Comparison of ENCODE assay signal across 13 cellular contexts in genomic region chr10:22997102-22997501, GRCh38.
DNase-seq lines count a peak whose midpoint lies in the region; ATAC-seq and TF ChIP-seq lines count a peak whose summit lies in the region.
"Had no signal": no experiment of that assay in that cellular context is flagged by ENCODE, and none has a peak within 500 bp of the region (broad histone marks: within the 10 kb centered on the region; RNA-seq: fewer than 3 reads in every experiment).

No MANE protein-coding gene starts in this region.

- POLR2A ChIA-PET in MCF 10A (lab: Yijun Ruan, JAX), result no interaction called here

- peaks cover 5% of the 10 kb centered on the region for H3K36me3 Mint-ChIP-seq in MCF 10A (ENCODE audit: insufficient read depth, unreplicated experiment)
- H3K36me3 Mint-ChIP-seq in natural killer cell, result no peaks in the 10 kb centered on the region

- H3K9me3 Mint-ChIP-seq in MCF 10A (ENCODE audit: unreplicated experiment) (no peaks in the 10 kb centered on the region), natural killer cell (no peaks in the 10 kb centered on the region)
- H3K9me3 Mint-ChIP-seq in stimulated activated naive CD8-positive, alpha-beta T cell treated with anti-CD3 and anti-CD28 coated beads, Interleukin-15, amount 100 ng/mL, for 72 hours, result no peaks in the 10 kb centered on the region

- H3K27me3 Mint-ChIP-seq in MCF 10A (ENCODE audit: insufficient read depth, unreplicated experiment) (peaks cover 66% of the 10 kb centered on the region), natural killer cell (ENCODE audit: low read depth in 2 of 2) (peaks cover 40 to 78% of the 10 kb centered on the region in 2 donors)
- H3K27me3 Mint-ChIP-seq in stimulated activated naive CD8-positive, alpha-beta T cell treated with anti-CD3 and anti-CD28 coated beads, Interleukin-15, amount 100 ng/mL, for 72 hours, result peaks cover 28% of the 10 kb centered on the region

- no TSS peak for BruUV-seq in MCF 10A (replicated peaks; lab: Mats Ljungman, UMichigan)

- no peak overlapping the region for H3K4me3 Mint-ChIP-seq in MCF 10A (ENCODE audit: unreplicated experiment)
- H3K4me3 Mint-ChIP-seq in natural killer cell, result no peak overlapping the region
- H3K4me3 Mint-ChIP-seq in stimulated activated naive CD8-positive, alpha-beta T cell treated with anti-CD3 and anti-CD28 coated beads, Interleukin-15, amount 100 ng/mL, for 72 hours, result no peak overlapping the region

- no peaks in the 10 kb centered on the region for H3K36me3 ChIP-seq in breast epithelium
- H3K36me3 ChIP-seq: prostate gland had no signal

- H3K4me1 Mint-ChIP-seq in MCF 10A (ENCODE audit: insufficient read depth, unreplicated experiment) (no peaks in the 10 kb centered on the region), natural killer cell (no peaks in the 10 kb centered on the region)
- H3K4me1 Mint-ChIP-seq in stimulated activated naive CD8-positive, alpha-beta T cell treated with anti-CD3 and anti-CD28 coated beads, Interleukin-15, amount 100 ng/mL, for 72 hours, result peaks cover 1% of the 10 kb centered on the region

- ATAC-seq in SK-N-SH treated with all-trans-retinoic acid at 6 μM for 48 hours, result no peak
- ATAC-seq in natural killer cell, result no peak
- no peak for ATAC-seq in stimulated activated naive CD8-positive, alpha-beta T cell treated with anti-CD3 and anti-CD28 coated beads, Interleukin-15, amount 100 ng/mL, for 72 hours
- ATAC-seq in GM18858 (IDR thresholded peaks at IDR 0.05; ENCODE audit: unreplicated experiment), result no peak
- ATAC-seq: Right ventricle myocardium inferior had no signal

- TF ChIP-seq CTCF in MCF 10A (IDR thresholded peaks at IDR 0.05; ENCODE audit: unreplicated experiment) (no peak), breast epithelium (IDR thresholded peaks at IDR 0.05) (no peak), natural killer cell (IDR thresholded peaks at IDR 0.05) (no peak)

- intact Hi-C loops in MCF 10A (cut with micrococcal nuclease) (no loop called here), breast epithelium (cut with DNase I; ENCODE audit: low total_unique reads) (no loop called here), natural killer cell (cut with micrococcal nuclease) (no loop called here)

- H3K27me3 ChIP-seq in breast epithelium, result no peaks in the 10 kb centered on the region

- H3K4me3 ChIP-seq in breast epithelium, result no peak overlapping the region
- H3K4me3 ChIP-seq: prostate gland had no signal

- H3K4me1 ChIP-seq in breast epithelium, result no peaks in the 10 kb centered on the region
- H3K4me1 ChIP-seq: prostate gland had no signal

- DNase-seq in MCF 10A (ENCODE audit: unreplicated experiment), result peak; percentile 35
- DNase-seq in breast epithelium (ENCODE audit: low spot score in 2 of 2), result no peak
- peak; percentile 35 for DNase-seq in fibroblast of gingiva (ENCODE audit: low read depth)
- DNase-seq in stromal cell of bone marrow (ENCODE audit: low read depth), result peak; percentile 12
- DNase-seq in natural killer cell, result no peak
- DNase-seq in stimulated activated naive CD8-positive, alpha-beta T cell treated with anti-CD3 and anti-CD28 coated beads, Interleukin-15, amount 100 ng/mL, for 72 hours, result no peak
- DNase-seq: activated effector memory CD4-positive, alpha-beta T cell treated with Interleukin-2 at 50 U/mL for 16 hours; NCI-H510A; stimulated activated CD4-positive, alpha-beta T cell treated with anti-CD3 and anti-CD28 coated beads, Interleukin-4, amount 100 ng/mL, for 4 hours had no signal

- H3K27ac ChIP-seq in breast epithelium, result no peak overlapping the region
- H3K27ac ChIP-seq: prostate gland had no signal

- no peak for TF ChIP-seq POLR2A in breast epithelium (IDR thresholded peaks at IDR 0.05)

- H3K27ac Mint-ChIP-seq in MCF 10A (ENCODE audit: low read depth, unreplicated experiment) (no peak overlapping the region), natural killer cell (no peak overlapping the region)
- H3K27ac Mint-ChIP-seq in stimulated activated naive CD8-positive, alpha-beta T cell treated with anti-CD3 and anti-CD28 coated beads, Interleukin-15, amount 100 ng/mL, for 72 hours, result no peak overlapping the region

- CTCF ChIA-PET in MCF 10A (lab: Yijun Ruan, JAX), result interaction anchor here (0.6 to 1.8 kb wide), 6 partner anchors 8 to 434 kb away, joined by 3 to 6 read pairs (median 3); no protein-coding TSS in a partner anchor

- H3K9me3 ChIP-seq in breast epithelium, result no peaks in the 10 kb centered on the region
- H3K9me3 ChIP-seq: prostate gland had no signal

TF ChIP-seq in SK-N-SH treated with all-trans-retinoic acid at 6 μM for 48 hours, 23 proteins besides CTCF, POLR2A, EP300 and RAD21:
- TF ChIP-seq ARNTL (CRISPR knock-in tag; IDR thresholded peaks at IDR 0.05; ENCODE audit: borderline replicate concordance, low read depth) (no peak), ZFP30 (CRISPR knock-in tag; IDR thresholded peaks at IDR 0.05) (peak; percentile 41; the same call in 1 of the 2 replicates), ZNF8 (CRISPR knock-in tag; IDR thresholded peaks at IDR 0.05) (no peak), SNAI2 (CRISPR knock-in tag; IDR thresholded peaks at IDR 0.05) (no peak), ZNF70 (CRISPR knock-in tag; IDR thresholded peaks at IDR 0.05) (no peak)

Comparison
In these comparisons a context has a peak if more than half of its experiments do, and no peak if none do; other contexts are left out.
1. DNase-seq: peak in MCF 10A (single experiment), fibroblast of gingiva (single experiment) and stromal cell of bone marrow (single experiment); none in breast epithelium (0 of 2), natural killer cell (single experiment) and stimulated activated naive CD8-positive, alpha-beta T cell treated with anti-CD3 and anti-CD28 coated beads, Interleukin-15, amount 100 ng/mL, for 72 hours (0 of 2).